In the genomic region with DNA sequence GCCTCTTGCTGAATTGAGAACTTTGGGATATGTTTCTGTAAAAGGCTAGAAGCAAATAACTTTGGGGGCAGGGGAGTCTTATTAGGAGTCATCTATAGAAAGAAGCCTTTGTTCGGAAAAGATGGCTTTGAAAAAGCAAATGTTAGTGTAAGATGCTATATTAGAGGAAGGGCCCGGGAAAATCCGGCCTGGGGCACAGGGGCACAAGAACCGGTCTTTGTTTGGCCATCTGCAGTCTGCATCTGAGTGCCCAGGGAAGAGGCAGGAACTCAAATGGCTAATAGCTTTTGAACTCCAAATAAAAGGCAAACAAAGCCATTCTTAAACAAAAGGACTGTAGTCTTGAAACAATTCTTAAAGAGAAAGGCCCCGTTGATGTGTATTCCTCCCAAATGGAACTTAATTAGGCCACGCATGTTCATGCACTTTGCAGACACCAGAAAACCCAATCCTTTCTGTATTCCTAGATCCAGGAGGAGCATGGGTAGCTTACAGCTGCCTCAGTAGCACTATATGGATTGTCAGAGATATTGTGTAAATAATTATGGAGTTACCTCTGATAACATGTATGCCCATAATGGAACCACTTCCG, we compare ENCODE assay signal across 1 cellular context.
TF ChIP-seq lines count a peak whose summit lies in the region.

No MANE protein-coding gene starts in this region.

TF ChIP-seq in IMR-90, 13 proteins besides CTCF, POLR2A, EP300 and RAD21:
- TF ChIP-seq NFE2L2 (IDR thresholded peaks at IDR 0.05; ENCODE audit: low read depth, low read length) (no peak), RCOR1 (IDR thresholded peaks at IDR 0.05; ENCODE audit: insufficient replicate concordance, low read length) (no peak), MXI1 (IDR thresholded peaks at IDR 0.05; ENCODE audit: borderline replicate concordance, low read depth, low read length) (no peak), CHD1 (IDR thresholded peaks at IDR 0.05; ENCODE audit: low read depth, low read length) (no peak), BHLHE40 (IDR thresholded peaks at IDR 0.05; ENCODE audit: low read depth, low read length) (no peak), RFX5 (IDR thresholded peaks at IDR 0.05; ENCODE audit: low read depth, low read length) (no peak), SMC3 (IDR thresholded peaks at IDR 0.05; ENCODE audit: low read depth, low read length) (no peak), FOS (IDR thresholded peaks at IDR 0.05; ENCODE audit: low read depth, low read length) (no peak), CEBPB (IDR thresholded peaks at IDR 0.05; ENCODE audit: low read depth, low read length) (no peak), MAFK (IDR thresholded peaks at IDR 0.05; ENCODE audit: low read depth, low read length) (no peak), MAZ (IDR thresholded peaks at IDR 0.05; ENCODE audit: borderline replicate concordance, low read depth, low read length) (no peak)
- TF ChIP-seq, protein P1, sequence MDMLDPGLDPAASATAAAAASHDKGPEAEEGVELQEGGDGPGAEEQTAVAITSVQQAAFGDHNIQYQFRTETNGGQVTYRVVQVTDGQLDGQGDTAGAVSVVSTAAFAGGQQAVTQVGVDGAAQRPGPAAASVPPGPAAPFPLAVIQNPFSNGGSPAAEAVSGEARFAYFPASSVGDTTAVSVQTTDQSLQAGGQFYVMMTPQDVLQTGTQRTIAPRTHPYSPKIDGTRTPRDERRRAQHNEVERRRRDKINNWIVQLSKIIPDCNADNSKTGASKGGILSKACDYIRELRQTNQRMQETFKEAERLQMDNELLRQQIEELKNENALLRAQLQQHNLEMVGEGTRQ (IDR thresholded peaks at IDR 0.05; ENCODE audit: low read depth, low read length) = no peak
- TF ChIP-seq, protein P2, sequence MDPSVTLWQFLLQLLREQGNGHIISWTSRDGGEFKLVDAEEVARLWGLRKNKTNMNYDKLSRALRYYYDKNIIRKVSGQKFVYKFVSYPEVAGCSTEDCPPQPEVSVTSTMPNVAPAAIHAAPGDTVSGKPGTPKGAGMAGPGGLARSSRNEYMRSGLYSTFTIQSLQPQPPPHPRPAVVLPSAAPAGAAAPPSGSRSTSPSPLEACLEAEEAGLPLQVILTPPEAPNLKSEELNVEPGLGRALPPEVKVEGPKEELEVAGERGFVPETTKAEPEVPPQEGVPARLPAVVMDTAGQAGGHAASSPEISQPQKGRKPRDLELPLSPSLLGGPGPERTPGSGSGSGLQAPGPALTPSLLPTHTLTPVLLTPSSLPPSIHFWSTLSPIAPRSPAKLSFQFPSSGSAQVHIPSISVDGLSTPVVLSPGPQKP (IDR thresholded peaks at IDR 0.05; ENCODE audit: borderline replicate concordance, low read depth, low read length) = no peak
